ENCODE assay signal across 8 cellular contexts in the genomic region with DNA sequence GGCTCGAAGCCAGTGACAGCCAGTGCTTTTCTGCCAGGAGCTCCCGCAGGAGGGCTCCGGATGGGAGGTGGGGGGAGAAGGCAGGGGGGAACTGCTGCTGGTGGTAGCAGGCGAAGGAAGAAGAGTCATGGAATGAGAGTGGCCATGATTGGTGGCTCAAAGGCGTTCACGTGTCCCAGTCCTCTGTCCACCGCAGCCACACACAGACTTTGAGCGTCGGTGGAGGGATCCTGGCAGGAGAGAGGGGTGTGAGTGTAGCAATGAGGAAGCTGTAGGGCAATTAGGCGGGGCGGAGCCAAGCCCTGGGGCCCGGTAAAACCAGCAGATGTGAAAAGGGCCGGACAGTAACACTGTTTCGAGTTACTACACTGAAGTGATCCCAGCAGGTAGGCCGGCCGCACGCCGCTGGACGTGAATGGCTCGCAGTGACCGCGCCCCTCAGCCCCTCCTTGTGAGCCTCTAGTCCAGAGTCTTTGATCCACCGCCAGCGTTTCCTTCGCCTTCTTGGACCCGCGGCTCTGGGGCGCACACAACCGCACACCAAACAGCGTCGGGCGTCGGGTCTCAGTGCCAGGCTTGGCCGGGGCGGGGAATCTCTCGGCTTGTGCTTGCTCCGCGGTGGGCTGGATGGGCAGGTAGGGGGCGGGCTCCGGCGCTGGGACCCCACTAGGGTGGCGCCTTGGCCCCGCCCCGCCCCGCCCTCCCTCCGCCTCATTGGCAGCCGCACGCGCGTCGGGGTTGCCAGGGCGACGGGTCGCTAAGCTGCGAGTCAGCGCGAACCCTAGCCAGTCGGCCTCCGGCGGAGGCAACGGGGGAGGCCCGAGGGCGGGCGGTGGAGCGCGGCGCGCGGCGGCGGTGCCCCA. TPM values are rescaled to one million over a fixed set of nuclear protein-coding genes. Genes with fewer than 3 reads are reported as not detected.
A peak's percentile ranks its signal among the peaks of the same experiment; 100 is the strongest.
DNase-seq lines count a peak whose midpoint lies in the region; ATAC-seq and TF ChIP-seq lines count a peak whose summit lies in the region.

A gene (plus strand): TSS at position 788 of the 863 bp plus-strand sequence. CDS start 250 bp downstream, outside the sequence.

- TF ChIP-seq CTCF in BE2C (IDR thresholded peaks at IDR 0.05; ENCODE audit: low read depth, low read length) (no peak), RWPE2 (IDR thresholded peaks at IDR 0.05; ENCODE audit: poor library complexity, severe bottlenecking) (no peak), colonic mucosa (IDR thresholded peaks at IDR 0.05) (no peak)

- POLR2A ChIA-PET in naive thymus-derived CD4-positive, alpha-beta T cell (lab: Charles Lee) = no interaction called here

- peak within 1 kb of the TSS; percentile 49 to 82 (median 68) for H3K4me3 Mint-ChIP-seq in naive thymus-derived CD4-positive, alpha-beta T cell

- H3K36me3 Mint-ChIP-seq in naive thymus-derived CD4-positive, alpha-beta T cell = peaks cover 0 to 4% (median 0%) of the 10 kb centered on the region in 5 donors

- intact Hi-C loops in colonic mucosa (cut with DNase I) = no loop called here
- intact Hi-C loops in naive thymus-derived CD4-positive, alpha-beta T cell (cut with micrococcal nuclease) = loop anchor here in 1 of 2 donors (2.0 kb wide), 1 partner anchor 73 kb away; a partner anchor contains a TSS

- peak; percentile 68 for DNase-seq in BE2C
- DNase-seq in RWPE2 (ENCODE audit: low spot score) = no peak
- peak; percentile 84 for DNase-seq in colonic mucosa
- DNase-seq in naive thymus-derived CD4-positive, alpha-beta T cell = peak in 2 of 9 donors; percentile 7 to 54
- DNase-seq in effector CD4-positive, alpha-beta T cell = no peak
- no peak for DNase-seq in kidney glomerular epithelial cell (lab: John Stamatoyannopoulos, UW)

- CTCF ChIA-PET in naive thymus-derived CD4-positive, alpha-beta T cell (lab: Charles Lee) = no interaction called here

- no peaks in the 10 kb centered on the region for H3K9me3 Mint-ChIP-seq in naive thymus-derived CD4-positive, alpha-beta T cell

- H3K4me1 Mint-ChIP-seq in naive thymus-derived CD4-positive, alpha-beta T cell = peaks cover 0 to 13% (median 7%) of the 10 kb centered on the region in 7 donors

- peak; percentile 15 for ATAC-seq in HG02759 (IDR thresholded peaks at IDR 0.05; ENCODE audit: unreplicated experiment)
- no peak for ATAC-seq in RWPE2 (ENCODE audit: low read depth)
- peak; percentile 20 for ATAC-seq in naive thymus-derived CD4-positive, alpha-beta T cell

- no peaks in the 10 kb centered on the region for H3K4me1 ChIP-seq in BE2C
- no peaks in the 10 kb centered on the region for H3K4me1 ChIP-seq in RWPE2 (ENCODE audit: insufficient read depth, poor library complexity, severe bottlenecking)
- H3K4me1 ChIP-seq in colonic mucosa = peaks cover 12% of the 10 kb centered on the region
- H3K4me1 ChIP-seq in naive thymus-derived CD4-positive, alpha-beta T cell (ENCODE audit: control insufficient read depth in 2 of 2, insufficient read depth in 2 of 2, low read length in 2 of 2) = peaks cover 0 to 8% of the 10 kb centered on the region in 2 donors
- H3K4me1 ChIP-seq in thymus (ENCODE audit: control insufficient read depth, insufficient read depth, low read length) = peaks cover 11% of the 10 kb centered on the region

- peak within 1 kb of the TSS in 1 of 2 donors; percentile 12 for H3K9ac ChIP-seq in colonic mucosa (ENCODE audit: low read depth in 2 of 2, low read length in 2 of 2)

- no peak within 1 kb of the TSS for H3K27ac Mint-ChIP-seq in naive thymus-derived CD4-positive, alpha-beta T cell

- peaks cover 27 to 60% (median 51%) of the 10 kb centered on the region in 5 donors for H3K27me3 Mint-ChIP-seq in naive thymus-derived CD4-positive, alpha-beta T cell

- H3K4me3 ChIP-seq in BE2C (ENCODE audit: low read depth, low read length) (peak within 1 kb of the TSS; percentile 36), RWPE2 (ENCODE audit: severe bottlenecking) (peak within 1 kb of the TSS; percentile 6), colonic mucosa (peak within 1 kb of the TSS; percentile 32), thymus (ENCODE audit: low read length) (peak within 1 kb of the TSS; percentile 43)
- peak within 1 kb of the TSS; percentile 39 for H3K4me3 ChIP-seq in naive thymus-derived CD4-positive, alpha-beta T cell (ENCODE audit: low read length)

- H3K9me3 ChIP-seq in BE2C (no peaks in the 10 kb centered on the region), RWPE2 (ENCODE audit: severe bottlenecking) (no peaks in the 10 kb centered on the region), colonic mucosa (no peaks in the 10 kb centered on the region), thymus (ENCODE audit: control insufficient read depth) (no peaks in the 10 kb centered on the region)
- H3K9me3 ChIP-seq in naive thymus-derived CD4-positive, alpha-beta T cell (ENCODE audit: control insufficient read depth in 2 of 3, low read length in 3 of 3) = no peaks in the 10 kb centered on the region

- 1% methylated on average over 71 of the region's 71 CpGs for WGBS in thymus

- H3K27ac ChIP-seq in RWPE2 (ENCODE audit: poor library complexity, severe bottlenecking) (no peak within 1 kb of the TSS), colonic mucosa (peak within 1 kb of the TSS; percentile 60), thymus (ENCODE audit: low read depth) (no peak within 1 kb of the TSS)
- no peak within 1 kb of the TSS for H3K27ac ChIP-seq in naive thymus-derived CD4-positive, alpha-beta T cell (ENCODE audit: low read depth, low read length)

- peaks cover 8% of the 10 kb centered on the region; the same call in 1 of the 2 replicates for H3K27me3 ChIP-seq in BE2C
- peaks cover 31% of the 10 kb centered on the region for H3K27me3 ChIP-seq in RWPE2 (ENCODE audit: insufficient read depth, poor library complexity, severe bottlenecking)
- H3K27me3 ChIP-seq in colonic mucosa = peaks cover 5% of the 10 kb centered on the region
- peaks cover 2 to 21% of the 10 kb centered on the region in 2 donors for H3K27me3 ChIP-seq in naive thymus-derived CD4-positive, alpha-beta T cell (ENCODE audit: control insufficient read depth in 2 of 2, insufficient read depth in 2 of 2, low read length in 2 of 2)
- H3K27me3 ChIP-seq in thymus (ENCODE audit: control insufficient read depth, insufficient read depth) = peaks cover 44% of the 10 kb centered on the region

- no peaks in the 10 kb centered on the region for H3K36me3 ChIP-seq in BE2C
- no peaks in the 10 kb centered on the region for H3K36me3 ChIP-seq in RWPE2 (ENCODE audit: low read depth)
- H3K36me3 ChIP-seq in colonic mucosa = no peaks in the 10 kb centered on the region
- no peaks in the 10 kb centered on the region for H3K36me3 ChIP-seq in naive thymus-derived CD4-positive, alpha-beta T cell (ENCODE audit: control insufficient read depth in 2 of 3, insufficient read depth in 3 of 3, low read length in 3 of 3)
- no peaks in the 10 kb centered on the region for H3K36me3 ChIP-seq in thymus (ENCODE audit: control insufficient read depth, insufficient read depth)

RNA-seq across cellular contexts. Expression of the gene that starts here (rescaled TPM):
- polyA plus RNA-seq in BE2C (2012; ENCODE audit: insufficient read depth, insufficient read length, low read depth) = not detected
- total RNA-seq in colonic mucosa = 1 to 10 TPM in 1 of 2 donors, under 1 TPM in 1; 0.54 to 1.3 TPM
- total RNA-seq in naive thymus-derived CD4-positive, alpha-beta T cell = not detected
- not detected for polyA plus RNA-seq in naive thymus-derived CD4-positive, alpha-beta T cell
- 2.7 TPM for polyA plus RNA-seq in thymus

Comparison
In these comparisons a context has a peak if more than half of its experiments do, and no peak if none do; other contexts are left out.
1. Peak in ATAC-seq and H3K4me3 ChIP-seq in naive thymus-derived CD4-positive, alpha-beta T cell; RNA of the gene not detected or under 1 TPM.
2. DNase-seq: peak in BE2C (single experiment) and colonic mucosa (single experiment); none in RWPE2 (single experiment), effector CD4-positive, alpha-beta T cell (single experiment) and kidney glomerular epithelial cell (single experiment).
3. Peak in every context shown above with its lines, with median percentiles within 50 percentile points of each other: H3K4me3 ChIP-seq.